11 cellular contexts compared by ENCODE assay signal in the genomic region with DNA sequence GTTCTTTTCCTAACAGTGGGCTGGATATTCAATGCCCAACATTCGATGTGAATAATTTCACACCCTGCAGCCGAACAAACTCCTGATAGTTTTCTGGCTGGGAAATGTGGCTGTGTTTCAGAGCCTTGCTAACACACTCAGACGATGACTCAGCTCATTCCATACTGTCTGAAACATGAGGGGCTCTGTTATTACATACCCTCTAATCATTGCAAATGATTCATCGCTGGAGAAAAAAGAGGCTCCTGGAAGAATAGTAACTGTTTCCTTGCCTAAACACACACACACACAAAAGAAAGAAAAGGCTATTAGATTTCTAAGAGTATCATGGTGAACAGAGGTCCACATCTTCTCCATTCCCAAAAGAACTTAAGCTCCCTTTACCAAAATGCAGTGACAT.
DNase-seq lines count a peak whose midpoint lies in the region; ATAC-seq, FAIRE-seq and TF ChIP-seq lines count a peak whose summit lies in the region.
"Had no signal": no experiment of that assay in that cellular context is flagged by ENCODE, and none has a peak within 500 bp of the region (broad histone marks: within the 10 kb centered on the region; RNA-seq: fewer than 3 reads in every experiment).

No MANE protein-coding gene starts in this region.

- DNase-seq in HepG2 (ENCODE audit: low spot score) (peak; percentile 3), right lobe of liver (no peak), ascending aorta (ENCODE audit: low spot score in 2 of 2) (peak in 1 of 2 donors; percentile 71), iris pigment epithelial cell (ENCODE audit: low read depth) (peak; percentile 97), kidney (no peak)
- DNase-seq: activated CD4-positive, alpha-beta T cell treated with anti-CD3 and anti-CD28 coated beads for 4 hours; Caco-2; Karpas-422 had no signal

- ATAC-seq in HepG2: no peak
- ATAC-seq in right lobe of liver: no peak
- no peak for ATAC-seq in HG03175 (IDR thresholded peaks at IDR 0.05; ENCODE audit: unreplicated experiment)
- ATAC-seq in HG03025 (IDR thresholded peaks at IDR 0.05; ENCODE audit: low FRiP score, unreplicated experiment): no peak
- no peak for ATAC-seq in GM21723 (IDR thresholded peaks at IDR 0.05; ENCODE audit: unreplicated experiment)

- TF ChIP-seq RAD21 in HepG2 (CRISPR knock-in tag; IDR thresholded peaks at IDR 0.05): no peak

- WGBS in HepG2 (ENCODE audit: low lambda C conversion rate): 53% methylated on average over 4 of the region's 4 CpGs
- WGBS in right lobe of liver (ENCODE audit: insufficient coverage, low coverage, low lambda C conversion rate, missing lambda C conversion rate): 45% methylated on average over 4 of the region's 4 CpGs

- H2AFZ ChIP-seq in HepG2 (ENCODE audit: low read length): no peak overlapping the region

- no TSS peak for BruUV-seq in HepG2 (replicated peaks; lab: Mats Ljungman, UMichigan)

- TF ChIP-seq EP300 in HepG2 (IDR thresholded peaks at IDR 0.05; ENCODE audit: low read depth in 2 of 2, low read length in 2 of 2) (no peak), HepG2 (CRISPR knock-in tag; IDR thresholded peaks at IDR 0.05; ENCODE audit: borderline replicate concordance) (no peak)

- H3K36me3 ChIP-seq in HepG2 (replicated peaks in 1 of 2; ENCODE audit: control insufficient read depth in 1 of 2, insufficient read depth in 2 of 2, low read length in 2 of 2): no peaks in the 10 kb centered on the region
- no peaks in the 10 kb centered on the region for H3K36me3 ChIP-seq in right lobe of liver
- no peaks in the 10 kb centered on the region for H3K36me3 ChIP-seq in ascending aorta
- H3K36me3 ChIP-seq in kidney (ENCODE audit: control insufficient read depth in 1 of 2, insufficient read depth in 2 of 2, low read length in 2 of 2): no peaks in the 10 kb centered on the region

- in situ Hi-C loops in HepG2 (cut with HindIII; ENCODE audit: extremely low pct_ligation_motif_present, low pct_unique_long_range_greater_than_20kb): no loop called here

- intact Hi-C loops in HepG2 (cut with micrococcal nuclease; ENCODE audit: unreplicated experiment) (no loop called here), right lobe of liver (cut with DNase I) (no loop called here), ascending aorta (cut with DNase I) (loop anchor here (5.0 kb wide), 1 partner anchor 48 kb away; no protein-coding TSS in a partner anchor), kidney (cut with DNase I) (no loop called here)

- H3K9me3 ChIP-seq in HepG2 (ENCODE audit: low read length) (no peaks in the 10 kb centered on the region), right lobe of liver (no peaks in the 10 kb centered on the region), ascending aorta (no peaks in the 10 kb centered on the region), kidney (ENCODE audit: control insufficient read depth in 1 of 2, low read length in 2 of 2) (no peaks in the 10 kb centered on the region)
- H3K9me3 ChIP-seq: Caco-2 had no signal

- no peak for FAIRE-seq in HepG2 (lab: Jason Lieb, UNC)
- FAIRE-seq in kidney (lab: Jason Lieb, UNC): no peak

- CTCF ChIA-PET in HepG2 (lab: Yijun Ruan, JAX; ENCODE audit: low intra/inter-chr PET ratio, low total read pairs): no interaction called here

- no peaks in the 10 kb centered on the region for H3K79me2 ChIP-seq in HepG2 (ENCODE audit: insufficient read depth, low read length)

- no peaks in the 10 kb centered on the region for H3K27me3 ChIP-seq in HepG2 (ENCODE audit: control insufficient read depth in 1 of 2, insufficient read depth in 2 of 2, low read length in 2 of 2)
- no peaks in the 10 kb centered on the region for H3K27me3 ChIP-seq in right lobe of liver
- no peaks in the 10 kb centered on the region for H3K27me3 ChIP-seq in ascending aorta

- TF ChIP-seq CTCF in HepG2 (CRISPR knock-in tag; IDR thresholded peaks at IDR 0.05) (no peak), right lobe of liver (IDR thresholded peaks at IDR 0.05) (no peak), ascending aorta (IDR thresholded peaks at IDR 0.05) (no peak), kidney (IDR thresholded peaks at IDR 0.05; ENCODE audit: borderline replicate concordance, extremely low read depth, insufficient read depth) (no peak)

- H3K4me3 ChIP-seq in HepG2 (replicated peaks in 1 of 3; ENCODE audit: insufficient read depth in 1 of 3, low read depth in 2 of 3, low read length in 3 of 3): no peak overlapping the region
- H3K4me3 ChIP-seq in right lobe of liver: no peak overlapping the region
- H3K4me3 ChIP-seq in ascending aorta: no peak overlapping the region
- no peak overlapping the region for H3K4me3 ChIP-seq in kidney (ENCODE audit: low read length in 2 of 2)

- POLR2A ChIA-PET in HepG2 (lab: Yijun Ruan, JAX): no interaction called here

- H3K4me1 ChIP-seq in HepG2 (ENCODE audit: insufficient read depth, low read length) (no peaks in the 10 kb centered on the region), right lobe of liver (no peaks in the 10 kb centered on the region), ascending aorta (peaks cover 0 to 16% of the 10 kb centered on the region in 2 donors), kidney (ENCODE audit: control insufficient read depth in 1 of 2, insufficient read depth in 1 of 2, low read depth in 1 of 2, low read length in 2 of 2) (peaks cover 2 to 9% of the 10 kb centered on the region in 2 donors)
- H3K4me1 ChIP-seq: Caco-2 had no signal

- no peak for TF ChIP-seq POLR2A in HepG2 (IDR thresholded peaks at IDR 0.05; ENCODE audit: insufficient read depth in 1 of 2, low read depth in 2 of 2, low read length in 2 of 2)
- TF ChIP-seq POLR2A in right lobe of liver (IDR thresholded peaks at IDR 0.05): no peak

- H3K4me2 ChIP-seq in HepG2 (ENCODE audit: low read depth, low read length): no peak overlapping the region

- no peak overlapping the region for H3K9ac ChIP-seq in HepG2 (ENCODE audit: insufficient read depth, low read depth, low read length)
- no peak overlapping the region for H3K9ac ChIP-seq in kidney (ENCODE audit: low read length in 2 of 2)

- H3K27ac ChIP-seq in HepG2 (ENCODE audit: extremely low read length, insufficient read depth, low read length): no peak overlapping the region
- no peak overlapping the region for H3K27ac ChIP-seq in right lobe of liver
- H3K27ac ChIP-seq in ascending aorta: peak overlapping the region; percentile 65 to 73
- H3K27ac ChIP-seq in kidney (ENCODE audit: low read depth in 2 of 2, low read length in 2 of 2): no peak overlapping the region

- H4K20me1 ChIP-seq in HepG2 (ENCODE audit: insufficient read depth, low read length): no peaks in the 10 kb centered on the region

TF ChIP-seq in HepG2, 621 proteins besides CTCF, POLR2A, EP300 and RAD21 (continues in another document):
- TF ChIP-seq KAT8 (CRISPR knock-in tag; IDR thresholded peaks at IDR 0.05) (no peak), EHMT2 (IDR thresholded peaks at IDR 0.05; ENCODE audit: borderline replicate concordance, low read depth, low read length) (no peak), NFE2L2 (IDR thresholded peaks at IDR 0.05; ENCODE audit: low read length) (peak; percentile 61), ZNF629 (CRISPR knock-in tag; conservative IDR thresholded peaks at IDR 0.05) (no peak), DMAP1 (CRISPR knock-in tag; IDR thresholded peaks at IDR 0.05) (no peak)
- TF ChIP-seq, protein P1, sequence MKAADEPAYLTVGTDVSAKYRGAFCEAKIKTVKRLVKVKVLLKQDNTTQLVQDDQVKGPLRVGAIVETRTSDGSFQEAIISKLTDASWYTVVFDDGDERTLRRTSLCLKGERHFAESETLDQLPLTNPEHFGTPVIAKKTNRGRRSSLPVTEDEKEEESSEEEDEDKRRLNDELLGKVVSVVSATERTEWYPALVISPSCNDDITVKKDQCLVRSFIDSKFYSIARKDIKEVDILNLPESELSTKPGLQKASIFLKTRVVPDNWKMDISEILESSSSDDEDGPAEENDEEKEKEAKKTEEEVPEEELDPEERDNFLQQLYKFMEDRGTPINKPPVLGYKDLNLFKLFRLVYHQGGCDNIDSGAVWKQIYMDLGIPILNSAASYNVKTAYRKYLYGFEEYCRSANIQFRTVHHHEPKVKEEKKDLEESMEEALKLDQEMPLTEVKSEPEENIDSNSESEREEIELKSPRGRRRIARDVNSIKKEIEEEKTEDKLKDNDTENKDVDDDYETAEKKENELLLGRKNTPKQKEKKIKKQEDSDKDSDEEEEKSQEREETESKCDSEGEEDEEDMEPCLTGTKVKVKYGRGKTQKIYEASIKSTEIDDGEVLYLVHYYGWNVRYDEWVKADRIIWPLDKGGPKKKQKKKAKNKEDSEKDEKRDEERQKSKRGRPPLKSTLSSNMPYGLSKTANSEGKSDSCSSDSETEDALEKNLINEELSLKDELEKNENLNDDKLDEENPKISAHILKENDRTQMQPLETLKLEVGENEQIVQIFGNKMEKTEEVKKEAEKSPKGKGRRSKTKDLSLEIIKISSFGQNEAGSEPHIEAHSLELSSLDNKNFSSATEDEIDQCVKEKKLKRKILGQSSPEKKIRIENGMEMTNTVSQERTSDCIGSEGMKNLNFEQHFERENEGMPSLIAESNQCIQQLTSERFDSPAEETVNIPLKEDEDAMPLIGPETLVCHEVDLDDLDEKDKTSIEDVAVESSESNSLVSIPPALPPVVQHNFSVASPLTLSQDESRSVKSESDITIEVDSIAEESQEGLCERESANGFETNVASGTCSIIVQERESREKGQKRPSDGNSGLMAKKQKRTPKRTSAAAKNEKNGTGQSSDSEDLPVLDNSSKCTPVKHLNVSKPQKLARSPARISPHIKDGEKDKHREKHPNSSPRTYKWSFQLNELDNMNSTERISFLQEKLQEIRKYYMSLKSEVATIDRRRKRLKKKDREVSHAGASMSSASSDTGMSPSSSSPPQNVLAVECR (CRISPR knock-in tag; IDR thresholded peaks at IDR 0.05; ENCODE audit: borderline replicate concordance): no peak
- TF ChIP-seq, protein P2, sequence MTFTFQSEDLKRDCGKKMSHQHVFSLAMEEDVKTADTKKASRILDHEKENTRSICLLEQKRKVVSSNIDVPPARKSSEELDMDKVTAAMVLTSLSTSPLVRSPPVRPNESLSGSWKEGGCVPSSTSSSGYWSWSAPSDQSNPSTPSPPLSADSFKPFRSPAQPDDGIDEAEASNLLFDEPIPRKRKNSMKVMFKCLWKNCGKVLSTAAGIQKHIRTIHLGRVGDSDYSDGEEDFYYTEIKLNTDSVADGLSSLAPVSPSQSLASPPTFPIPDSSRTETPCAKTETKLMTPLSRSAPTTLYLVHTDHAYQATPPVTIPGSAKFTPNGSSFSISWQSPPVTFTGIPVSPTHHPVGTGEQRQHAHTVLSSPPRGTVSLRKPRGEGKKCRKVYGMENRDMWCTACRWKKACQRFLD (CRISPR knock-in tag; IDR thresholded peaks at IDR 0.05; ENCODE audit: borderline replicate concordance): no peak
- TF ChIP-seq, protein P3, sequence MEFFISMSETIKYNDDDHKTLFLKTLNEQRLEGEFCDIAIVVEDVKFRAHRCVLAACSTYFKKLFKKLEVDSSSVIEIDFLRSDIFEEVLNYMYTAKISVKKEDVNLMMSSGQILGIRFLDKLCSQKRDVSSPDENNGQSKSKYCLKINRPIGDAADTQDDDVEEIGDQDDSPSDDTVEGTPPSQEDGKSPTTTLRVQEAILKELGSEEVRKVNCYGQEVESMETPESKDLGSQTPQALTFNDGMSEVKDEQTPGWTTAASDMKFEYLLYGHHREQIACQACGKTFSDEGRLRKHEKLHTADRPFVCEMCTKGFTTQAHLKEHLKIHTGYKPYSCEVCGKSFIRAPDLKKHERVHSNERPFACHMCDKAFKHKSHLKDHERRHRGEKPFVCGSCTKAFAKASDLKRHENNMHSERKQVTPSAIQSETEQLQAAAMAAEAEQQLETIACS (CRISPR knock-in tag; IDR thresholded peaks at IDR 0.05): no peak

Comparison
In these comparisons a context has a peak if more than half of its experiments do, and no peak if none do; other contexts are left out.
1. DNase-seq: peak in HepG2 (single experiment) and iris pigment epithelial cell (single experiment); none in right lobe of liver (0 of 3) and kidney (single experiment).
2. H3K27ac ChIP-seq: peak in ascending aorta (2 of 2); none in HepG2 (single experiment), right lobe of liver (0 of 3) and kidney (0 of 2).